13 cellular contexts compared by ENCODE assay signal in the genomic region with DNA sequence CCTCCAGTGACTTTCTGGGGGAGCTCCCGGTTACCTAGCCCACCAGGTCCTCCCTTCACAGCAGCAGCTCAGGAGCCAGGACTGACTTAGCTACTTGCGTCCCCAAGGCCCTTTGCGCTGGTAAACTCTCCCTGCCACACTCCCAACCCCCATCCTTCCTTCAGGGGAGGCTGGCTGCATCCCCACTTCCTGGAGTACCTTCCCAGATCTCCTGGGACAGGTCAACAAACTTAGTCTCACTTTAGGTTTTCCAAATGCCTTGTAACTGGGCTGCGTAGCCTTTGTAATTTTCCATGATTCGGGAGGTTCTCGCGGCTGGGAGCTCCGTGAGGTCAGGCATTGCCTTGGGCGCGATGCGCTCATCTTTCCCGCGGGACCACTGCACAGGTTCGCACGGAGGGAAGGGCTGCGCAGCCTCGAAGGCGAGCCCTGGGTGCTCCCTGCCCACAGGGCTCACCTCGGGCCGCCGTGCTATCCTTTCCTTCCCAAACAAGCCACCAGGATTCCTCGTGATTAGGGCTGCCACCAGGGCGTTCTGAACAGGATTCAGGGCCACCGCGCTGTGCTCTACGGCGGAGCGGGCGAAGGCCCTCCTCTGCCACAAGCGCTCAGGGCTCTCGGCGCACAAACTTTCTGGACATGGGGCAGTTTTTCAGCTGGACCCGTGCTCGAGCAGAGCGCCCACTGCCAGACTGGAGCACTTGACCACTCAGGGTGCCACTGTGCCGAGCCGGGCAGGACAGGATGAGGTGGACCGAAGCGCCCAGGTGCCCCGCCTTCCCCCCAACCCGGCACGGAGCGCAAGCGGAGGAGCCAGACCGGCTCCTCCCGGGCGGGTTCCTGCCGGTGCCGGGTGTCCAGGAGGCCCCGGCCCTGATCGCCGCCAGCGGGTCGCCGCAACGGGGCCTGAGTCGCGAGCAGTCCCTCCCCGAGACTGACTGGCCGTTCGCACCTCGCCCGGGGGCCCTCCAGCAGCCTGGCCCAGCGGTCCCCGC. TPM values are rescaled to one million over a fixed set of nuclear protein-coding genes. Genes with fewer than 3 reads are reported as not detected.
DNase-seq lines count a peak whose midpoint lies in the region; ATAC-seq, FAIRE-seq and TF ChIP-seq lines count a peak whose summit lies in the region.
"Had no signal": no experiment of that assay in that cellular context is flagged by ENCODE, and none has a peak within 500 bp of the region (broad histone marks: within the 10 kb centered on the region; RNA-seq: fewer than 3 reads in every experiment).

No MANE protein-coding gene starts in this region.

- H3K4me3 ChIP-seq in H7 (ENCODE audit: insufficient read depth, low read depth, low read length) (peak overlapping the region; percentile 77), adipocyte (ENCODE audit: low read length) (no peak overlapping the region), iPS-18c (ENCODE audit: insufficient read depth, low read depth, low read length) (peak overlapping the region; percentile 79), pancreas (peak overlapping the region; percentile 60 to 85 (median 72))
- H3K4me3 ChIP-seq: SJSA1 had no signal

- H3K27me3 Mint-ChIP-seq in CD14-positive monocyte (ENCODE audit: low read depth in 3 of 3) = peaks cover 45 to 74% (median 56%) of the 10 kb centered on the region in 3 donors

- DNase-seq in H7 = peak; percentile 83
- DNase-seq in adipocyte (ENCODE audit: low read depth) = peak; percentile 23
- peak; percentile 61 to 89 (median 75) for DNase-seq in pancreas
- DNase-seq in COLO829 (ENCODE audit: low spot score) = no peak
- no peak for DNase-seq in stimulated activated CD4-positive, alpha-beta T cell treated with anti-CD3 and anti-CD28 coated beads, Interleukin-2, amount 100 ng/mL, for 24 hours
- DNase-seq in CD14-positive monocyte (ENCODE audit: low spot score) = no peak
- DNase-seq: activated CD4-positive, alpha-beta memory T cell treated with anti-CD3 and anti-CD28 coated beads, Interleukin-2, amount 10 ng/mL, durations not matched to agents 7 days and 5 days; DND-41; stimulated activated CD8-positive, alpha-beta memory T cell treated with anti-CD3 and anti-CD28 coated beads, Interleukin-4, amount 100 ng/mL, for 48 hours had no signal

- no peaks in the 10 kb centered on the region for H3K36me3 Mint-ChIP-seq in CD14-positive monocyte

- H3K4me1 Mint-ChIP-seq in CD14-positive monocyte = no peaks in the 10 kb centered on the region

- H3K27me3 ChIP-seq in H7 (ENCODE audit: control insufficient read depth, insufficient read depth, low read length) (peaks cover 44% of the 10 kb centered on the region), adipocyte (replicated peaks; ENCODE audit: control insufficient read depth, insufficient read depth, low read length) (peaks cover 76% of the 10 kb centered on the region), pancreas (no peaks in the 10 kb centered on the region)

- ATAC-seq in pancreas = peak; percentile 42 to 51 (median 42)
- no peak for ATAC-seq in GM18502 (IDR thresholded peaks at IDR 0.05; ENCODE audit: poor library complexity, unreplicated experiment)

- peak overlapping the region in 1 of 2 donors; percentile 80 for H3K4me3 Mint-ChIP-seq in CD14-positive monocyte
- H3K4me3 Mint-ChIP-seq: activated CD4-positive, alpha-beta memory T cell treated with anti-CD3 and anti-CD28 coated beads, Interleukin-2, amount 10 ng/mL, durations not matched to agents 7 days and 5 days had no signal

- peaks cover 0 to 6% (median 0%) of the 10 kb centered on the region in 7 donors for H3K9me3 Mint-ChIP-seq in CD14-positive monocyte
- H3K9me3 Mint-ChIP-seq: activated CD4-positive, alpha-beta memory T cell treated with anti-CD3 and anti-CD28 coated beads, Interleukin-2, amount 10 ng/mL, durations not matched to agents 7 days and 5 days had no signal

- no peaks in the 10 kb centered on the region for H3K9me3 ChIP-seq in adipocyte (ENCODE audit: control insufficient read depth, low read length)
- no peaks in the 10 kb centered on the region for H3K9me3 ChIP-seq in iPS-18c (ENCODE audit: control insufficient read depth, insufficient read depth, low read length)
- no peaks in the 10 kb centered on the region for H3K9me3 ChIP-seq in pancreas
- H3K9me3 ChIP-seq: SJSA1 had no signal

- H3K27ac Mint-ChIP-seq in CD14-positive monocyte = no peak overlapping the region
- H3K27ac Mint-ChIP-seq: activated CD4-positive, alpha-beta memory T cell treated with anti-CD3 and anti-CD28 coated beads, Interleukin-2, amount 10 ng/mL, durations not matched to agents 7 days and 5 days had no signal

- 2% methylated on average over 53 to 65 of the region's 65 CpGs for WGBS in pancreas, 2 donors

- H3K4me1 ChIP-seq in adipocyte (ENCODE audit: control insufficient read depth, insufficient read depth, low read length) (no peaks in the 10 kb centered on the region), pancreas (peaks cover 46 to 62% (median 58%) of the 10 kb centered on the region in 3 donors)

- peak overlapping the region; percentile 84 to 95 (median 90) for H3K27ac ChIP-seq in pancreas
- H3K27ac ChIP-seq: SJSA1 had no signal

- no peak for FAIRE-seq in pancreas (lab: Jason Lieb, UNC)
- FAIRE-seq: frontal cortex had no signal

- H3K36me3 ChIP-seq in H7 (replicated peaks; ENCODE audit: control insufficient read depth, insufficient read depth, low read length) (no peaks in the 10 kb centered on the region), adipocyte (ENCODE audit: control insufficient read depth, insufficient read depth, low read length, severe bottlenecking) (no peaks in the 10 kb centered on the region), pancreas (no peaks in the 10 kb centered on the region)
- H3K36me3 ChIP-seq: SJSA1 had no signal

- H3K9ac ChIP-seq in adipocyte (ENCODE audit: low read length) = no peak overlapping the region

- intact Hi-C loops in pancreas (cut with DNase I) (no loop called here), CD14-positive monocyte (cut with micrococcal nuclease) (no loop called here)

- no peak for TF ChIP-seq CTCF in pancreas (IDR thresholded peaks at IDR 0.05)
- no peak for TF ChIP-seq CTCF in CD14-positive monocyte (IDR thresholded peaks at IDR 0.05)

RNA-seq across cellular contexts. Expression of gene TMPRSS2, which starts 1.1 kb away (rescaled TPM):
- 2.6 and 3.0 TPM in 2 replicates for total RNA-seq in H7 (2014; rRNA removed; shearing (Covaris generic))
- 10 to 100 TPM; 44.9 to 88.8 (median 75.2) TPM for total RNA-seq in pancreas
- polyA plus RNA-seq in pancreas (10 to 100 TPM; 42.2 to 65.1 TPM), CD14-positive monocyte (not detected)
- total RNA-seq: activated CD4-positive, alpha-beta memory T cell treated with anti-CD3 and anti-CD28 coated beads, Interleukin-2, amount 10 ng/mL, durations not matched to agents 7 days and 5 days; frontal cortex; SJSA1 had no signal

Comparison
In these comparisons a context has a peak if more than half of its experiments do, and no peak if none do; other contexts are left out.
1. DNase-seq: peak in H7 (single experiment), adipocyte (single experiment) and pancreas (6 of 6); none in COLO829 (single experiment), stimulated activated CD4-positive, alpha-beta T cell treated with anti-CD3 and anti-CD28 coated beads, Interleukin-2, amount 100 ng/mL, for 24 hours (0 of 2) and CD14-positive monocyte (single experiment).
2. RNA of gene TMPRSS2, which starts 1.1 kb away (total RNA-seq): 44.9 to 88.8 TPM in pancreas; 2.6 to 3.0 TPM in H7; every median in the first group is over 10 times any median in the second.